ENCODE assay signal across 8 cellular contexts in genomic region chr9:129383005-129383414, GRCh38.
DNase-seq lines count a peak whose midpoint lies in the region; ATAC-seq, FAIRE-seq and TF ChIP-seq lines count a peak whose summit lies in the region.

No MANE protein-coding gene starts in this region.

- CTCF ChIA-PET in H1 (lab: Charles Lee; ENCODE audit: partially characterized antibody), result interaction anchor here (0.7 to 2.1 kb wide), 19 partner anchors 8 to 247 kb away, joined by 3 to 5 read pairs (median 3); no protein-coding TSS in a partner anchor

- H3K9ac ChIP-seq in ES-I3 (ENCODE audit: low read depth, low read length), result peak overlapping the region; percentile 57; the same call in 1 of the 2 replicates
- peak overlapping the region in 2 of 4 experiments; percentile 8 to 12; a peak in 2 of 7 replicates for H3K9ac ChIP-seq in H1 (replicated peaks in 1 of 4; ENCODE audit: extremely low read depth in 1 of 4, low read depth in 3 of 4, low read length in 3 of 4)

- no peak for TF ChIP-seq POLR2A in H1 (IDR thresholded peaks at IDR 0.05; ENCODE audit: control extremely low read depth in 1 of 2, low read depth in 2 of 2, low read length in 2 of 2)

- H4K91ac ChIP-seq in H1 (replicated peaks; ENCODE audit: insufficient read length, low read length), result no peak overlapping the region

- no peaks in the 10 kb centered on the region for H4K20me1 ChIP-seq in H1 (replicated peaks in 1 of 2; ENCODE audit: control insufficient read depth in 1 of 2, insufficient read depth in 2 of 2, low read length in 2 of 2)

- H2BK120ac ChIP-seq in H1 (replicated peaks; ENCODE audit: low read depth, low read length), result no peak overlapping the region

- no peak overlapping the region for H2AK5ac ChIP-seq in H1 (ENCODE audit: low read depth, low read length)

- H3K23ac ChIP-seq in H1 (ENCODE audit: insufficient read length), result no peak overlapping the region

- peak overlapping the region; percentile 73; the same call in 1 of the 2 replicates for H4K8ac ChIP-seq in H1 (ENCODE audit: extremely low read depth, insufficient read depth, low read length)

- H3K4me2 ChIP-seq in H1 (ENCODE audit: insufficient read depth in 1 of 2, low read depth in 2 of 2, low read length in 2 of 2), result peak overlapping the region; percentile 64 to 92

- H3K79me1 ChIP-seq in H1 (ENCODE audit: low read depth, low read length), result no peaks in the 10 kb centered on the region

- FAIRE-seq in H1 (lab: Jason Lieb, UNC), result no peak

- no peak overlapping the region for H3K14ac ChIP-seq in H1 (ENCODE audit: insufficient read length)

- H3K27ac ChIP-seq in H1 (ENCODE audit: low read depth, low read length), result no peak overlapping the region

- H3K9me3 ChIP-seq in ES-I3 (ENCODE audit: control insufficient read depth, insufficient read depth, low read length) (no peaks in the 10 kb centered on the region), H1 (ENCODE audit: insufficient read depth in 2 of 2, low read depth in 1 of 2, low read length in 1 of 2) (no peaks in the 10 kb centered on the region), mucosa of descending colon (no peaks in the 10 kb centered on the region)

- H3K4me1 ChIP-seq in ES-I3 (ENCODE audit: insufficient read depth, low read length) (peaks cover 7% of the 10 kb centered on the region), H1 (replicated peaks in 1 of 4; ENCODE audit: control insufficient read depth in 3 of 4, insufficient read depth in 4 of 4, low read length in 3 of 4) (peaks cover 5 to 18% (median 14%) of the 10 kb centered on the region in 4 experiments), mucosa of descending colon (ENCODE audit: low read depth) (peaks cover 11% of the 10 kb centered on the region)

- TF ChIP-seq CTCF in H1 (IDR thresholded peaks at IDR 0.05; ENCODE audit: control extremely low read depth in 1 of 3, insufficient read depth in 1 of 3, low read depth in 1 of 3, low read length in 3 of 3), result no peak
- no peak for TF ChIP-seq CTCF in mucosa of descending colon (IDR thresholded peaks at IDR 0.05)

- H2AFZ ChIP-seq in H1 (ENCODE audit: low read length), result no peak overlapping the region

- peak; percentile 89 for ATAC-seq in mucosa of descending colon
- no peak for ATAC-seq in HG03342 (IDR thresholded peaks at IDR 0.05; ENCODE audit: unreplicated experiment)
- ATAC-seq in GM19351 (IDR thresholded peaks at IDR 0.05; ENCODE audit: unreplicated experiment), result no peak

- DNase-seq in NCI-H526 (lab: John Stamatoyannopoulos, UW) (peak; percentile 70 to 84), H1 (ENCODE audit: low read depth in 1 of 2, low spot score in 2 of 2) (no peak), mucosa of descending colon (peak; percentile 81 to 91 (median 87)), NCI-H146 treated with DMSO at 0.1 percent for 48 hours (lab: John Stamatoyannopoulos, UW; ENCODE audit: unreplicated experiment) (no peak)
- DNase-seq in activated CD4-positive, alpha-beta T cell treated with anti-CD3 and anti-CD28 coated beads for 48 hours, result no peak

- no peak for TF ChIP-seq RAD21 in H1 (IDR thresholded peaks at IDR 0.05 in 1 of 2, conservative IDR thresholded peaks at IDR 0.05 in 1 of 2; ENCODE audit: low read depth in 2 of 2, low read length in 2 of 2)

- no peak overlapping the region for H4K5ac ChIP-seq in H1 (ENCODE audit: insufficient read length, low read depth, low read length)

- WGBS in H1 (ENCODE audit: extremely low coverage in 1 of 2, insufficient coverage in 1 of 2, insufficient read length in 1 of 2, insufficient replicate concordance in 2 of 2, low coverage in 1 of 2, low lambda C conversion rate in 2 of 2, missing lambda C conversion rate in 1 of 2), 2 experiments, result 16% methylated on average over 11 of the region's 14 CpGs; no CpG with 5 or more reads in 1 of the 2 experiments

- H3K23me2 ChIP-seq in H1 (ENCODE audit: low read depth, low read length), result peaks cover 4% of the 10 kb centered on the region; the same call in 1 of the 2 replicates

- H3K18ac ChIP-seq in H1 (ENCODE audit: extremely low read depth, low read length), result no peak overlapping the region; the same call in 1 of the 2 replicates

- 0 out of 2 replicates have a peak overlapping the region, but pooled peaks have one; percentile 50 for H2BK12ac ChIP-seq in H1 (ENCODE audit: low read depth, low read length)

- H3K27me3 ChIP-seq in H1 (replicated peaks in 1 of 4; ENCODE audit: control insufficient read depth in 3 of 4, extremely low read depth in 1 of 4, insufficient read depth in 3 of 4, low read length in 3 of 4), result peaks cover 0 to 13% (median 9%) of the 10 kb centered on the region in 4 experiments; a peak in 4 of 7 replicates

- H3K56ac ChIP-seq in H1 (replicated peaks; ENCODE audit: insufficient read length, low read depth, low read length), result no peak overlapping the region

- H3K36me3 ChIP-seq in ES-I3 (ENCODE audit: insufficient read depth, low read length) (no peaks in the 10 kb centered on the region), H1 (ENCODE audit: control insufficient read depth in 2 of 4, insufficient read depth in 4 of 4, low read length in 3 of 4) (no peaks in the 10 kb centered on the region), mucosa of descending colon (ENCODE audit: low read depth) (no peaks in the 10 kb centered on the region)

- H3K79me2 ChIP-seq in H1 (ENCODE audit: control insufficient read depth in 1 of 2, insufficient read depth in 2 of 2, low read length in 2 of 2), result no peaks in the 10 kb centered on the region

- no peak overlapping the region for H3K4ac ChIP-seq in H1 (replicated peaks; ENCODE audit: insufficient read length, low read depth, low read length)

- H3K4me3 ChIP-seq in H1 (ENCODE audit: extremely low read depth in 1 of 4, insufficient read depth in 2 of 4, low read depth in 3 of 4, low read length in 4 of 4) (peak overlapping the region in 3 of 4 experiments; percentile 45 to 72 (median 51); a peak in 7 of 8 replicates), mucosa of descending colon (peak overlapping the region; percentile 26)

- H2BK20ac ChIP-seq in H1 (ENCODE audit: low read length), result 0 out of 2 replicates have a peak overlapping the region, but pooled peaks have one; percentile 80

- no peak overlapping the region for H2BK15ac ChIP-seq in H1 (ENCODE audit: low read length)

- intact Hi-C loops in mucosa of descending colon (cut with DNase I, micrococcal nuclease), result no loop called here

- POLR2A ChIA-PET in H1 (lab: Charles Lee; ENCODE audit: partially characterized antibody), result interaction anchor here (0.8 to 2.6 kb wide), 11 partner anchors 10 to 204 kb away, joined by 3 to 11 read pairs (median 6); no protein-coding TSS in a partner anchor

- peak in 1 of 2 experiments; percentile 20; a peak in 1 of 3 replicates for TF ChIP-seq EP300 in H1 (IDR thresholded peaks at IDR 0.05; ENCODE audit: borderline replicate concordance in 1 of 2, low read depth in 2 of 2, low read length in 2 of 2)

- H2BK5ac ChIP-seq in H1 (ENCODE audit: low read depth, low read length), result peak overlapping the region; percentile 71; the same call in 1 of the 2 replicates

Comparison
In these comparisons a context has a peak if more than half of its experiments do, and no peak if none do; other contexts are left out.
1. DNase-seq: peak in NCI-H526 (2 of 2) and mucosa of descending colon (3 of 3); none in H1 (0 of 2), NCI-H146 treated with DMSO at 0.1 percent for 48 hours (single experiment) and activated CD4-positive, alpha-beta T cell treated with anti-CD3 and anti-CD28 coated beads for 48 hours (single experiment).